Comparison of ENCODE assay signal across 9 cellular contexts in the genomic region with DNA sequence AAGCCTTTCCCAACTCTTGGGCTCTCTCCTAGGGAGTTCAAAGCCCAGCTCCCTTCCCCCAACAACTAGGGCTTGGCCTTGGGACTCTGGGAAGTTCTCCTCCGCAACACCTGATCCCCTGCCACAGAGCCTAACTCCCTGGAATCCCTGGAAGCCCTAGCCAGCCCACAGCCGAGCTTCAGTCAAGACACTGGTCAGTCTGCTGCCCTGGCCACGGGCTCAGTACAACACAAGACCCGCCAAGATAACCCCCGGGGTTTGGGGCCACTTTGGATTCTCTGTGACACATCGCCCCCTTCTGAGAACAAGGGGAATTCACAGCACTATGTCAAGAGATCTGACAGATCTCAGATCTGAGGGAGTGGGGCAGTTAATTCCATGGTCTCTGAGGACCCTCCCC. TPM values are rescaled to one million over a fixed set of nuclear protein-coding genes. Genes with fewer than 3 reads are reported as not detected.
DNase-seq lines count a peak whose midpoint lies in the region; ATAC-seq and TF ChIP-seq lines count a peak whose summit lies in the region.
"Had no signal": no experiment of that assay in that cellular context is flagged by ENCODE, and none has a peak within 500 bp of the region (broad histone marks: within the 10 kb centered on the region; RNA-seq: fewer than 3 reads in every experiment).

No MANE protein-coding gene starts in this region.

- peaks cover 49% of the 10 kb centered on the region for H3K27me3 Mint-ChIP-seq in mesothelial cell of epicardium (ENCODE audit: low read depth)
- H3K27me3 Mint-ChIP-seq in activated T-cell treated with anti-CD3 and anti-CD28 coated beads, Interleukin-2, amount 50 U/mL, for 72 hours (ENCODE audit: low read depth), result peaks cover 31% of the 10 kb centered on the region

- DNase-seq in ELF-1 (ENCODE audit: low read depth, low spot score) (peak; percentile 59), astrocyte of the hippocampus (ENCODE audit: low read depth, low spot score) (peak; percentile 23), mesothelial cell of epicardium (ENCODE audit: low spot score in 2 of 2, unreplicated experiment in 2 of 2) (no peak)
- no peak for DNase-seq in stimulated activated CD4-positive, alpha-beta T cell treated with anti-CD3 and anti-CD28 coated beads, Interleukin-4, amount 100 ng/mL, for 4 hours
- no peak for DNase-seq in activated T-cell treated with anti-CD3 and anti-CD28 coated beads, Interleukin-2, amount 50 U/mL, for 72 hours
- DNase-seq: nucleus accumbens had no signal

- no peak for ATAC-seq in activated T-cell treated with anti-CD3 and anti-CD28 coated beads, Interleukin-2, amount 50 U/mL, for 72 hours (replicated peaks in 1 of 2)
- ATAC-seq in GM19455 (IDR thresholded peaks at IDR 0.05; ENCODE audit: unreplicated experiment) (no peak), GM18517 (IDR thresholded peaks at IDR 0.05; ENCODE audit: unreplicated experiment) (no peak)

- TF ChIP-seq RAD21 in Ishikawa (IDR thresholded peaks at IDR 0.05; ENCODE audit: low read depth), result peak; percentile 80

- no peak for TF ChIP-seq EP300 in Ishikawa (IDR thresholded peaks at IDR 0.05; ENCODE audit: borderline replicate concordance)

- H3K4me3 Mint-ChIP-seq in mesothelial cell of epicardium, result no peak overlapping the region
- no peak overlapping the region for H3K4me3 Mint-ChIP-seq in activated T-cell treated with anti-CD3 and anti-CD28 coated beads, Interleukin-2, amount 50 U/mL, for 72 hours

- TF ChIP-seq CTCF in mesothelial cell of epicardium (IDR thresholded peaks at IDR 0.05; ENCODE audit: unreplicated experiment), result peak; percentile 38

- H3K9me3 Mint-ChIP-seq in mesothelial cell of epicardium, result no peaks in the 10 kb centered on the region
- H3K9me3 Mint-ChIP-seq in activated T-cell treated with anti-CD3 and anti-CD28 coated beads, Interleukin-2, amount 50 U/mL, for 72 hours, result no peaks in the 10 kb centered on the region

- H3K4me1 Mint-ChIP-seq in mesothelial cell of epicardium, result peaks cover 14% of the 10 kb centered on the region
- no peaks in the 10 kb centered on the region for H3K4me1 Mint-ChIP-seq in activated T-cell treated with anti-CD3 and anti-CD28 coated beads, Interleukin-2, amount 50 U/mL, for 72 hours (ENCODE audit: low read depth)

- no peak overlapping the region for H3K27ac Mint-ChIP-seq in mesothelial cell of epicardium
- H3K27ac Mint-ChIP-seq in activated T-cell treated with anti-CD3 and anti-CD28 coated beads, Interleukin-2, amount 50 U/mL, for 72 hours, result no peak overlapping the region

- H3K36me3 Mint-ChIP-seq in mesothelial cell of epicardium, result no peaks in the 10 kb centered on the region
- no peaks in the 10 kb centered on the region for H3K36me3 Mint-ChIP-seq in activated T-cell treated with anti-CD3 and anti-CD28 coated beads, Interleukin-2, amount 50 U/mL, for 72 hours (ENCODE audit: insufficient read depth in 2 of 2)

TF ChIP-seq in Ishikawa, 13 proteins besides CTCF, POLR2A, EP300 and RAD21:
- TF ChIP-seq CEBPB (IDR thresholded peaks at IDR 0.05), result no peak
- TF ChIP-seq, protein P1, sequence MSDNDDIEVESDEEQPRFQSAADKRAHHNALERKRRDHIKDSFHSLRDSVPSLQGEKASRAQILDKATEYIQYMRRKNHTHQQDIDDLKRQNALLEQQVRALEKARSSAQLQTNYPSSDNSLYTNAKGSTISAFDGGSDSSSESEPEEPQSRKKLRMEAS (IDR thresholded peaks at IDR 0.05), result no peak
- TF ChIP-seq, protein P2, sequence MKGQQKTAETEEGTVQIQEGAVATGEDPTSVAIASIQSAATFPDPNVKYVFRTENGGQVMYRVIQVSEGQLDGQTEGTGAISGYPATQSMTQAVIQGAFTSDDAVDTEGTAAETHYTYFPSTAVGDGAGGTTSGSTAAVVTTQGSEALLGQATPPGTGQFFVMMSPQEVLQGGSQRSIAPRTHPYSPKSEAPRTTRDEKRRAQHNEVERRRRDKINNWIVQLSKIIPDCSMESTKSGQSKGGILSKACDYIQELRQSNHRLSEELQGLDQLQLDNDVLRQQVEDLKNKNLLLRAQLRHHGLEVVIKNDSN (IDR thresholded peaks at IDR 0.05), result no peak
- TF ChIP-seq, protein P3, sequence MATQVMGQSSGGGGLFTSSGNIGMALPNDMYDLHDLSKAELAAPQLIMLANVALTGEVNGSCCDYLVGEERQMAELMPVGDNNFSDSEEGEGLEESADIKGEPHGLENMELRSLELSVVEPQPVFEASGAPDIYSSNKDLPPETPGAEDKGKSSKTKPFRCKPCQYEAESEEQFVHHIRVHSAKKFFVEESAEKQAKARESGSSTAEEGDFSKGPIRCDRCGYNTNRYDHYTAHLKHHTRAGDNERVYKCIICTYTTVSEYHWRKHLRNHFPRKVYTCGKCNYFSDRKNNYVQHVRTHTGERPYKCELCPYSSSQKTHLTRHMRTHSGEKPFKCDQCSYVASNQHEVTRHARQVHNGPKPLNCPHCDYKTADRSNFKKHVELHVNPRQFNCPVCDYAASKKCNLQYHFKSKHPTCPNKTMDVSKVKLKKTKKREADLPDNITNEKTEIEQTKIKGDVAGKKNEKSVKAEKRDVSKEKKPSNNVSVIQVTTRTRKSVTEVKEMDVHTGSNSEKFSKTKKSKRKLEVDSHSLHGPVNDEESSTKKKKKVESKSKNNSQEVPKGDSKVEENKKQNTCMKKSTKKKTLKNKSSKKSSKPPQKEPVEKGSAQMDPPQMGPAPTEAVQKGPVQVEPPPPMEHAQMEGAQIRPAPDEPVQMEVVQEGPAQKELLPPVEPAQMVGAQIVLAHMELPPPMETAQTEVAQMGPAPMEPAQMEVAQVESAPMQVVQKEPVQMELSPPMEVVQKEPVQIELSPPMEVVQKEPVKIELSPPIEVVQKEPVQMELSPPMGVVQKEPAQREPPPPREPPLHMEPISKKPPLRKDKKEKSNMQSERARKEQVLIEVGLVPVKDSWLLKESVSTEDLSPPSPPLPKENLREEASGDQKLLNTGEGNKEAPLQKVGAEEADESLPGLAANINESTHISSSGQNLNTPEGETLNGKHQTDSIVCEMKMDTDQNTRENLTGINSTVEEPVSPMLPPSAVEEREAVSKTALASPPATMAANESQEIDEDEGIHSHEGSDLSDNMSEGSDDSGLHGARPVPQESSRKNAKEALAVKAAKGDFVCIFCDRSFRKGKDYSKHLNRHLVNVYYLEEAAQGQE (IDR thresholded peaks at IDR 0.05; ENCODE audit: low read depth), result no peak
- TF ChIP-seq EGR1 (IDR thresholded peaks at IDR 0.05), result no peak
- no peak for TF ChIP-seq TAF1 (IDR thresholded peaks at IDR 0.05; ENCODE audit: low read depth)
- TF ChIP-seq TEAD4 (IDR thresholded peaks at IDR 0.05), result no peak
- no peak for TF ChIP-seq NFIC (IDR thresholded peaks at IDR 0.05)
- no peak for TF ChIP-seq FOXM1 (IDR thresholded peaks at IDR 0.05; ENCODE audit: borderline replicate concordance, low read depth)
- TF ChIP-seq ZBTB7A (IDR thresholded peaks at IDR 0.05; ENCODE audit: low read depth), result no peak
- no peak for TF ChIP-seq YY1 (IDR thresholded peaks at IDR 0.05; ENCODE audit: low read depth)
- TF ChIP-seq TCF12 (IDR thresholded peaks at IDR 0.05; ENCODE audit: low read depth), result no peak

RNA-seq across cellular contexts. Expression of gene SLC22A12, which starts 58.3 kb away (rescaled TPM):
- total RNA-seq in mesothelial cell of epicardium, result not detected in 3 replicates
- not detected for total RNA-seq in activated T-cell treated with anti-CD3 and anti-CD28 coated beads, Interleukin-2, amount 50 U/mL, for 72 hours

Comparison
In these comparisons a context has a peak if more than half of its experiments do, and no peak if none do; other contexts are left out.
1. DNase-seq: peak in ELF-1 (single experiment) and astrocyte of the hippocampus (single experiment); none in mesothelial cell of epicardium (0 of 2), stimulated activated CD4-positive, alpha-beta T cell treated with anti-CD3 and anti-CD28 coated beads, Interleukin-4, amount 100 ng/mL, for 4 hours (0 of 2) and activated T-cell treated with anti-CD3 and anti-CD28 coated beads, Interleukin-2, amount 50 U/mL, for 72 hours (0 of 2).